1 cellular context compared by ENCODE assay signal in genomic region chr2:158120664-158121063, GRCh38.
TF ChIP-seq lines count a peak whose summit lies in the region.

No MANE protein-coding gene starts in this region.

TF ChIP-seq in liver, 16 proteins besides CTCF, POLR2A, EP300 and RAD21 (continued from another document):
- TF ChIP-seq REST (IDR thresholded peaks at IDR 0.05) = no peak
- TF ChIP-seq YY1 (IDR thresholded peaks at IDR 0.05) = no peak
- no peak for TF ChIP-seq GABPA (IDR thresholded peaks at IDR 0.05 in 1 of 2, conservative IDR thresholded peaks at IDR 0.05 in 1 of 2)
- no peak for TF ChIP-seq NR2F2 (IDR thresholded peaks at IDR 0.05)
